Comparison of ENCODE assay signal across 8 cellular contexts in the genomic region with DNA sequence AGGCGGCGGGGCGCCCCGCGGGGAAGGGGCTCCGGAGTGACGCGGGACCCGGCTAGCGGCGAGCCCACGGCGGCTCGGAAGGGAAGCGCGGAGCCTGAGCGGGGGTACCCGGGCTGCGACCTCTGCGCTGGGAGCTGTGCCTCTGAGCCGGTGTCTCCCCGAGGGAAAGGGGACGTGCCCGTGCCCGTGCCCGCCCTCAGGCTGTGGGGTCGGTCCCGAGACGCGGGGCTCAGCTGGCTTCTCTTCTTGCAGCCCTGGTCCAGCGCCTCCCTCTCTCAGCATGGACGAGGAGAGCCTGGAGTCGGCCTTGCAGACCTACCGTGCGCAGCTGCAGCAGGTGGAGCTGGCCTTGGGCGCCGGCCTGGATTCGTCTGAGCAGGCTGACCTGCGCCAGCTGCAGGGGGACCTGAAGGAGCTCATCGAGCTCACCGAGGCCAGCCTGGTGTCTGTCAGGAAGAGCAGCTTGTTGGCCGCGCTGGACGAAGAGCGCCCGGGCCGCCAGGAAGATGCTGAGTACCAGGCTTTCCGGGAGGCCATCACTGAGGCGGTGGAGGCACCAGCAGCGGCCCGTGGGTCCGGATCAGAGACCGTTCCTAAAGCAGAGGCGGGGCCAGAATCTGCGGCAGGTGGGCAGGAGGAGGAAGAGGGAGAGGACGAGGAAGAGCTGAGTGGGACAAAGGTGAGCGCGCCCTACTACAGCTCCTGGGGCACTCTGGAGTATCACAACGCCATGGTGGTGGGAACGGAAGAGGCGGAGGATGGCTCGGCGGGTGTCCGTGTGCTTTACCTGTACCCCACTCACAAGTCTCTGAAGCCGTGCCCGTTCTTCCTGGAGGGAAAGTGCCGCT. TPM values are rescaled to one million over a fixed set of nuclear protein-coding genes. Genes with fewer than 3 reads are reported as not detected.
DNase-seq lines count a peak whose midpoint lies in the region; ATAC-seq, FAIRE-seq and TF ChIP-seq lines count a peak whose summit lies in the region.

No MANE protein-coding gene starts in this region.

- peaks cover 86% of the 10 kb centered on the region for H3K36me3 ChIP-seq in DND-41 (ENCODE audit: insufficient read depth, low read length)
- peaks cover 25% of the 10 kb centered on the region for H3K36me3 ChIP-seq in H7 (replicated peaks; ENCODE audit: control insufficient read depth, insufficient read depth, low read length)
- H3K36me3 ChIP-seq in Peyer's patch = peaks cover 0 to 68% (median 0%) of the 10 kb centered on the region in 3 donors
- H3K36me3 ChIP-seq in endothelial cell of umbilical vein (ENCODE audit: control insufficient read depth in 2 of 2, extremely low read depth in 1 of 2, insufficient read depth in 2 of 2, low read length in 2 of 2) = peaks cover 13 to 28% of the 10 kb centered on the region in 2 experiments
- H3K36me3 ChIP-seq in muscle layer of duodenum (ENCODE audit: control insufficient read depth in 1 of 2, insufficient read depth in 2 of 2, low read length in 2 of 2) = peaks cover 23 to 56% of the 10 kb centered on the region in 2 donors

- DNase-seq in DND-41 (no peak), H7 (no peak), Peyer's patch (peak in 2 of 3 donors; percentile 55 to 57), endothelial cell of umbilical vein (ENCODE audit: low read depth, low spot score) (no peak), DMS114 treated with DMSO at 0.1 percent for 48 hours (lab: John Stamatoyannopoulos, UW; ENCODE audit: unreplicated experiment) (no peak)
- DNase-seq in effector CD4-positive, alpha-beta T cell = no peak

- H2AFZ ChIP-seq in DND-41 (ENCODE audit: low read depth, low read length) (peak overlapping the region; percentile 63; the same call in 1 of the 2 replicates), endothelial cell of umbilical vein (ENCODE audit: low read depth, low read length) (no peak overlapping the region)

- CTCF ChIA-PET in endothelial cell of umbilical vein (lab: Charles Lee) = interaction anchor here (0.8 to 2.8 kb wide), 18 partner anchors 10 to 265 kb away, joined by 3 to 19 read pairs (median 5); a partner anchor contains a TSS

- POLR2A ChIA-PET in endothelial cell of umbilical vein (lab: Charles Lee) = interaction anchor here (0.6 to 1.8 kb wide), 3 partner anchors 9 to 50 kb away, joined by 3 to 9 read pairs (median 8); a partner anchor contains a TSS

- H3K27ac ChIP-seq in DND-41 (ENCODE audit: low read length) (peak overlapping the region; percentile 59), Peyer's patch (peak overlapping the region; percentile 89 to 96 (median 93)), endothelial cell of umbilical vein (ENCODE audit: insufficient read depth, low read depth, low read length) (peak overlapping the region; percentile 29), muscle layer of duodenum (ENCODE audit: low read length) (no peak overlapping the region)

- peaks cover 88% of the 10 kb centered on the region for H3K79me2 ChIP-seq in DND-41 (ENCODE audit: insufficient read depth, low read length)
- H3K79me2 ChIP-seq in endothelial cell of umbilical vein (ENCODE audit: control insufficient read depth, insufficient read depth, low read length) = peaks cover 71% of the 10 kb centered on the region

- peak overlapping the region; percentile 81 for H3K9ac ChIP-seq in DND-41 (ENCODE audit: low read depth, low read length)
- H3K9ac ChIP-seq in endothelial cell of umbilical vein (replicated peaks; ENCODE audit: extremely low read depth, insufficient read depth, low read length) = peak overlapping the region; percentile 73

- FAIRE-seq in endothelial cell of umbilical vein (lab: Jason Lieb, UNC) = peak; percentile 37

- ATAC-seq in DND-41 (ENCODE audit: insufficient read depth, low read depth) (no peak; the same call in 2 of the 3 replicates), HG02798 (IDR thresholded peaks at IDR 0.05; ENCODE audit: poor library complexity, unreplicated experiment) (no peak)

- no peak for TF ChIP-seq POLR2A in Peyer's patch (IDR thresholded peaks at IDR 0.05)
- TF ChIP-seq POLR2A in endothelial cell of umbilical vein (IDR thresholded peaks at IDR 0.05; ENCODE audit: low read depth, low read length) = no peak

- no peaks in the 10 kb centered on the region for H3K27me3 ChIP-seq in DND-41 (ENCODE audit: insufficient read depth, low read length, poor library complexity)
- H3K27me3 ChIP-seq in H7 (ENCODE audit: control insufficient read depth, insufficient read depth, low read length) = no peaks in the 10 kb centered on the region
- no peaks in the 10 kb centered on the region for H3K27me3 ChIP-seq in Peyer's patch
- H3K27me3 ChIP-seq in endothelial cell of umbilical vein (ENCODE audit: control insufficient read depth in 2 of 2, insufficient read depth in 2 of 2, low read length in 2 of 2) = no peaks in the 10 kb centered on the region
- H3K27me3 ChIP-seq in muscle layer of duodenum (ENCODE audit: low read depth, low read length) = no peaks in the 10 kb centered on the region

- H3K9me3 ChIP-seq in DND-41 (ENCODE audit: insufficient read depth, low read length, severe bottlenecking) (no peaks in the 10 kb centered on the region), Peyer's patch (no peaks in the 10 kb centered on the region), endothelial cell of umbilical vein (replicated peaks; ENCODE audit: control insufficient read depth, insufficient read depth, low read length) (no peaks in the 10 kb centered on the region), muscle layer of duodenum (ENCODE audit: control insufficient read depth in 1 of 2, low read length in 2 of 2) (no peaks in the 10 kb centered on the region)

- peak overlapping the region; percentile 97 for H3K4me2 ChIP-seq in DND-41 (ENCODE audit: insufficient read depth, low read length)
- H3K4me2 ChIP-seq in endothelial cell of umbilical vein (ENCODE audit: insufficient read depth, low read length) = peak overlapping the region; percentile 64

- H3K4me3 ChIP-seq in DND-41 (ENCODE audit: low read depth in 1 of 2, low read length in 2 of 2) (peak overlapping the region; percentile 59 to 84; a peak in 3 of 4 replicates), H7 (ENCODE audit: insufficient read depth, low read depth, low read length) (peak overlapping the region; percentile 91), Peyer's patch (peak overlapping the region; percentile 83 to 99 (median 92)), endothelial cell of umbilical vein (replicated peaks in 1 of 3; ENCODE audit: insufficient read depth in 1 of 3, low read depth in 1 of 3, low read length in 3 of 3) (peak overlapping the region; percentile 62 to 77 (median 70)), muscle layer of duodenum (ENCODE audit: low read depth in 1 of 2, low read length in 2 of 2) (peak overlapping the region; percentile 60 to 92)

- H4K20me1 ChIP-seq in DND-41 (ENCODE audit: insufficient read depth, low read length) (peaks cover 51% of the 10 kb centered on the region), endothelial cell of umbilical vein (replicated peaks; ENCODE audit: control insufficient read depth, extremely low read depth, insufficient read depth, low read length) (no peaks in the 10 kb centered on the region)

- no peak for TF ChIP-seq CTCF in DND-41 (IDR thresholded peaks at IDR 0.05; ENCODE audit: borderline replicate concordance, extremely low read depth, low read length, poor library complexity, severe bottlenecking)
- TF ChIP-seq CTCF in Peyer's patch (IDR thresholded peaks at IDR 0.05) = no peak
- TF ChIP-seq CTCF in endothelial cell of umbilical vein (IDR thresholded peaks at IDR 0.05; ENCODE audit: extremely low read depth in 1 of 2, insufficient read depth in 1 of 2, low read depth in 1 of 2, low read length in 2 of 2) = no peak

- intact Hi-C loops in endothelial cell of umbilical vein (cut with micrococcal nuclease) = loop anchor here (5.0 kb wide), 2 partner anchors 81 to 249 kb away; a partner anchor contains a TSS

- no peaks in the 10 kb centered on the region for H3K9me1 ChIP-seq in endothelial cell of umbilical vein (replicated peaks; ENCODE audit: control insufficient read depth, extremely low read depth, insufficient read depth, low read length)

- BruUV-seq in endothelial cell of umbilical vein (replicated peaks; lab: Mats Ljungman, UMichigan) = TSS peak; percentile 12

- H3K4me1 ChIP-seq in DND-41 (ENCODE audit: insufficient read depth, low read length) (peaks cover 48% of the 10 kb centered on the region), Peyer's patch (peaks cover 4 to 25% (median 18%) of the 10 kb centered on the region in 4 donors), endothelial cell of umbilical vein (ENCODE audit: control insufficient read depth, extremely low read depth, insufficient read depth, low read length) (peaks cover 14% of the 10 kb centered on the region), muscle layer of duodenum (ENCODE audit: control insufficient read depth in 1 of 2, insufficient read depth in 2 of 2, low read length in 2 of 2) (peaks cover 9 to 31% of the 10 kb centered on the region in 2 donors)

- dilution Hi-C loops in endothelial cell of umbilical vein (cut with MboI; ENCODE audit: extremely low pct_ligation_motif_present, low sequenced_read_pairs) = no loop called here

RNA-seq across cellular contexts. Expression of a gene that starts 0.7 kb away (rescaled TPM):
- 32.6 and 52.0 TPM in 2 replicates for total RNA-seq in H7 (2014; rRNA removed; shearing (Covaris generic))
- 10 to 100 TPM; 48.9 to 67.7 (median 54.7) TPM for total RNA-seq in Peyer's patch
- 29.3 and 31.7 TPM in 2 replicates for total RNA-seq in endothelial cell of umbilical vein
- polyA plus RNA-seq in endothelial cell of umbilical vein = 23.1 and 24.4 TPM in 2 replicates
- 17.1 and 21.5 TPM in 2 replicates for polyA plus RNA-seq in endothelial cell of umbilical vein (2011; cell fraction: cytosol; rRNA removed)
- 73.2 and 78.6 TPM in 2 replicates for polyA plus RNA-seq in endothelial cell of umbilical vein (2011; cell fraction: nucleus; rRNA removed)
- 17.7 and 23.6 TPM in 2 replicates for polyA plus RNA-seq in endothelial cell of umbilical vein (2012)
- polyA minus RNA-seq in endothelial cell of umbilical vein = 15.8 and 27.3 TPM in 2 replicates
- polyA minus RNA-seq in endothelial cell of umbilical vein (2011; cell fraction: cytosol; rRNA and poly(A)+ RNA removed) = 19.4 TPM
- polyA minus RNA-seq in endothelial cell of umbilical vein (2011; cell fraction: nucleus; rRNA and poly(A)+ RNA removed) = 9.3 and 16.8 TPM in 2 replicates

RNA-seq across cellular contexts. Expression of a gene that starts 0.7 kb away (rescaled TPM):
- total RNA-seq in H7 (2014; rRNA removed; shearing (Covaris generic)) = 24.2 and 26.2 TPM in 2 replicates
- total RNA-seq in Peyer's patch (10 to 100 TPM; 39.1 to 67.6 (median 46.3) TPM), endothelial cell of umbilical vein (51.6 and 56.3 TPM in 2 replicates)
- polyA plus RNA-seq in endothelial cell of umbilical vein = 37.0 and 48.7 TPM in 2 replicates
- polyA plus RNA-seq in endothelial cell of umbilical vein (2011; cell fraction: cytosol; rRNA removed) = 41.4 and 44.3 TPM in 2 replicates
- 67.4 and 69.3 TPM in 2 replicates for polyA plus RNA-seq in endothelial cell of umbilical vein (2011; cell fraction: nucleus; rRNA removed)
- polyA plus RNA-seq in endothelial cell of umbilical vein (2012) = 27.5 and 41.6 TPM in 2 replicates
- polyA minus RNA-seq in endothelial cell of umbilical vein = 19.9 and 33.6 TPM in 2 replicates
- 14.3 TPM for polyA minus RNA-seq in endothelial cell of umbilical vein (2011; cell fraction: cytosol; rRNA and poly(A)+ RNA removed)
- polyA minus RNA-seq in endothelial cell of umbilical vein (2011; cell fraction: nucleus; rRNA and poly(A)+ RNA removed) = 25.8 and 29.8 TPM in 2 replicates

RNA-seq across cellular contexts. Expression of a gene that starts 12.1 kb away (rescaled TPM):
- not detected in 2 replicates for total RNA-seq in H7 (2014; rRNA removed; shearing (Covaris generic))
- total RNA-seq in Peyer's patch (1 to 10 TPM in 3 of 4 donors, not detected in 1; 2.1 to 4.2 (median 2.7) TPM), endothelial cell of umbilical vein (0.69 TPM in 1 of 2 replicates, not detected in the other)
- polyA plus RNA-seq in endothelial cell of umbilical vein = 11.3 and 20.6 TPM in 2 replicates
- polyA plus RNA-seq in endothelial cell of umbilical vein (2011; cell fraction: cytosol; rRNA removed) = 3.6 and 9.3 TPM in 2 replicates
- not detected in 2 replicates for polyA plus RNA-seq in endothelial cell of umbilical vein (2011; cell fraction: nucleus; rRNA removed)
- polyA plus RNA-seq in endothelial cell of umbilical vein (2012) = 2.4 and 7.0 TPM in 2 replicates
- polyA minus RNA-seq in endothelial cell of umbilical vein = 0.34 and 2.6 TPM in 2 replicates
- not detected for polyA minus RNA-seq in endothelial cell of umbilical vein (2011; cell fraction: cytosol; rRNA and poly(A)+ RNA removed)
- polyA minus RNA-seq in endothelial cell of umbilical vein (2011; cell fraction: nucleus; rRNA and poly(A)+ RNA removed) = not detected in 2 replicates

RNA-seq across cellular contexts. Expression of a gene that starts 27.9 kb away (rescaled TPM):
- total RNA-seq in H7 (2014; rRNA removed; shearing (Covaris generic)) = 7.7 and 10.5 TPM in 2 replicates
- total RNA-seq in Peyer's patch (10 to 100 TPM; 32.6 to 55.3 (median 41.0) TPM), endothelial cell of umbilical vein (11.5 and 12.2 TPM in 2 replicates)
- polyA plus RNA-seq in endothelial cell of umbilical vein = 10.7 and 16.3 TPM in 2 replicates
- 1.0 and 2.9 TPM in 2 replicates for polyA plus RNA-seq in endothelial cell of umbilical vein (2011; cell fraction: cytosol; rRNA removed)
- polyA plus RNA-seq in endothelial cell of umbilical vein (2011; cell fraction: nucleus; rRNA removed) = 42.5 and 46.6 TPM in 2 replicates
- 4.2 and 5.4 TPM in 2 replicates for polyA plus RNA-seq in endothelial cell of umbilical vein (2012)
- 0.59 and 2.5 TPM in 2 replicates for polyA minus RNA-seq in endothelial cell of umbilical vein
- polyA minus RNA-seq in endothelial cell of umbilical vein (2011; cell fraction: cytosol; rRNA and poly(A)+ RNA removed) = 3.2 TPM
- 4.1 and 8.6 TPM in 2 replicates for polyA minus RNA-seq in endothelial cell of umbilical vein (2011; cell fraction: nucleus; rRNA and poly(A)+ RNA removed)

RNA-seq across cellular contexts. Expression of a gene that starts 31.1 kb away (rescaled TPM):
- 38.3 and 62.2 TPM in 2 replicates for total RNA-seq in H7 (2014; rRNA removed; shearing (Covaris generic))
- total RNA-seq in Peyer's patch (10 to 100 TPM; 34.2 to 54.5 (median 40.4) TPM), endothelial cell of umbilical vein (69.3 and 69.4 TPM in 2 replicates)
- polyA plus RNA-seq in endothelial cell of umbilical vein = 41.7 and 66.5 TPM in 2 replicates
- polyA plus RNA-seq in endothelial cell of umbilical vein (2011; cell fraction: cytosol; rRNA removed) = 25.5 and 38.8 TPM in 2 replicates
- polyA plus RNA-seq in endothelial cell of umbilical vein (2011; cell fraction: nucleus; rRNA removed) = 76.9 and 100 TPM in 2 replicates
- 34.9 and 60.2 TPM in 2 replicates for polyA plus RNA-seq in endothelial cell of umbilical vein (2012)
- polyA minus RNA-seq in endothelial cell of umbilical vein = 13.1 and 22.9 TPM in 2 replicates
- 30.2 TPM for polyA minus RNA-seq in endothelial cell of umbilical vein (2011; cell fraction: cytosol; rRNA and poly(A)+ RNA removed)
- 8.3 and 20.7 TPM in 2 replicates for polyA minus RNA-seq in endothelial cell of umbilical vein (2011; cell fraction: nucleus; rRNA and poly(A)+ RNA removed)

Comparison
In these comparisons a context has a peak if more than half of its experiments do, and no peak if none do; other contexts are left out.
1. DNase-seq: peak in Peyer's patch (2 of 3); none in DND-41 (single experiment), H7 (single experiment), endothelial cell of umbilical vein (single experiment), effector CD4-positive, alpha-beta T cell (single experiment) and DMS114 treated with DMSO at 0.1 percent for 48 hours (single experiment).
2. Peak in every context shown above with its lines, with median percentiles within 50 percentile points of each other: H3K4me3 ChIP-seq.